ENCODE assay signal across 1 cellular context in the genomic region with DNA sequence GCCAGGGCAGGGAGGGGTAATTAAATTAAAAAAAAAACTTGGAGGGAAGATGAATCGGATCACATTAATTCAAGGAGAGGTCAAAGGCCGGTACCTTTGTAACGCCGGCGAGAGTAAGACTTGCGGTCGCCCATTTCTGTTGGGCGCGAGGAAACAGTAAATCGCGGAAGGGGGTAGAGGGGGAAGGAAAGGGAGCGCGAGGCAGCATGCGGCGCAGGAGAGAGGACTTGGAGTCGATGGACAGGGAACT.
TF ChIP-seq lines count a peak whose summit lies in the region.

No MANE protein-coding gene starts in this region.

TF ChIP-seq in HepG2, 621 proteins besides CTCF, POLR2A, EP300 and RAD21 (continued from another document and continues in another):
- TF ChIP-seq, protein P1, sequence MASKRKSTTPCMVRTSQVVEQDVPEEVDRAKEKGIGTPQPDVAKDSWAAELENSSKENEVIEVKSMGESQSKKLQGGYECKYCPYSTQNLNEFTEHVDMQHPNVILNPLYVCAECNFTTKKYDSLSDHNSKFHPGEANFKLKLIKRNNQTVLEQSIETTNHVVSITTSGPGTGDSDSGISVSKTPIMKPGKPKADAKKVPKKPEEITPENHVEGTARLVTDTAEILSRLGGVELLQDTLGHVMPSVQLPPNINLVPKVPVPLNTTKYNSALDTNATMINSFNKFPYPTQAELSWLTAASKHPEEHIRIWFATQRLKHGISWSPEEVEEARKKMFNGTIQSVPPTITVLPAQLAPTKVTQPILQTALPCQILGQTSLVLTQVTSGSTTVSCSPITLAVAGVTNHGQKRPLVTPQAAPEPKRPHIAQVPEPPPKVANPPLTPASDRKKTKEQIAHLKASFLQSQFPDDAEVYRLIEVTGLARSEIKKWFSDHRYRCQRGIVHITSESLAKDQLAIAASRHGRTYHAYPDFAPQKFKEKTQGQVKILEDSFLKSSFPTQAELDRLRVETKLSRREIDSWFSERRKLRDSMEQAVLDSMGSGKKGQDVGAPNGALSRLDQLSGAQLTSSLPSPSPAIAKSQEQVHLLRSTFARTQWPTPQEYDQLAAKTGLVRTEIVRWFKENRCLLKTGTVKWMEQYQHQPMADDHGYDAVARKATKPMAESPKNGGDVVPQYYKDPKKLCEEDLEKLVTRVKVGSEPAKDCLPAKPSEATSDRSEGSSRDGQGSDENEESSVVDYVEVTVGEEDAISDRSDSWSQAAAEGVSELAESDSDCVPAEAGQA (IDR thresholded peaks at IDR 0.05; ENCODE audit: low read depth), result no peak
- TF ChIP-seq, protein P1 (CRISPR knock-in tag; IDR thresholded peaks at IDR 0.05; ENCODE audit: borderline replicate concordance), result peak; percentile 44; the same call in 1 of the 2 replicates
- TF ChIP-seq YEATS2 (CRISPR knock-in tag; IDR thresholded peaks at IDR 0.05; ENCODE audit: borderline replicate concordance) (peak; percentile 77; the same call in 1 of the 2 replicates), MZF1 (CRISPR knock-in tag; IDR thresholded peaks at IDR 0.05; ENCODE audit: borderline replicate concordance) (0 out of 2 replicates have a peak, but pooled peaks have one; percentile 70), RORA (CRISPR knock-in tag; IDR thresholded peaks at IDR 0.05) (no peak), SMAD1 (CRISPR knock-in tag; IDR thresholded peaks at IDR 0.05; ENCODE audit: borderline replicate concordance, low read depth) (no peak), ZNF569 (CRISPR knock-in tag; IDR thresholded peaks at IDR 0.05; ENCODE audit: borderline replicate concordance) (no peak; the same call in 1 of the 2 replicates), ZNF101 (CRISPR knock-in tag; IDR thresholded peaks at IDR 0.05; ENCODE audit: borderline replicate concordance, low read depth) (no peak), ZNF160 (CRISPR knock-in tag; IDR thresholded peaks at IDR 0.05) (peak; percentile 53; the same call in 1 of the 2 replicates)
- TF ChIP-seq, protein P2, sequence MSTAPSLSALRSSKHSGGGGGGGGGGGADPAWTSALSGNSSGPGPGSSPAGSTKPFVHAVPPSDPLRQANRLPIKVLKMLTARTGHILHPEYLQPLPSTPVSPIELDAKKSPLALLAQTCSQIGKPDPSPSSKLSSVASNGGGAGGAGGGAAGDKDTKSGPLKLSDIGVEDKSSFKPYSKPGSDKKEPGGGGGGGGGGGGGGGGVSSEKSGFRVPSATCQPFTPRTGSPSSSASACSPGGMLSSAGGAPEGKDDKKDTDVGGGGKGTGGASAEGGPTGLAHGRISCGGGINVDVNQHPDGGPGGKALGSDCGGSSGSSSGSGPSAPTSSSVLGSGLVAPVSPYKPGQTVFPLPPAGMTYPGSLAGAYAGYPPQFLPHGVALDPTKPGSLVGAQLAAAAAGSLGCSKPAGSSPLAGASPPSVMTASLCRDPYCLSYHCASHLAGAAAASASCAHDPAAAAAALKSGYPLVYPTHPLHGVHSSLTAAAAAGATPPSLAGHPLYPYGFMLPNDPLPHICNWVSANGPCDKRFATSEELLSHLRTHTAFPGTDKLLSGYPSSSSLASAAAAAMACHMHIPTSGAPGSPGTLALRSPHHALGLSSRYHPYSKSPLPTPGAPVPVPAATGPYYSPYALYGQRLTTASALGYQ (CRISPR knock-in tag; IDR thresholded peaks at IDR 0.05), result peak; percentile 37; the same call in 1 of the 2 replicates
- TF ChIP-seq, protein P3, sequence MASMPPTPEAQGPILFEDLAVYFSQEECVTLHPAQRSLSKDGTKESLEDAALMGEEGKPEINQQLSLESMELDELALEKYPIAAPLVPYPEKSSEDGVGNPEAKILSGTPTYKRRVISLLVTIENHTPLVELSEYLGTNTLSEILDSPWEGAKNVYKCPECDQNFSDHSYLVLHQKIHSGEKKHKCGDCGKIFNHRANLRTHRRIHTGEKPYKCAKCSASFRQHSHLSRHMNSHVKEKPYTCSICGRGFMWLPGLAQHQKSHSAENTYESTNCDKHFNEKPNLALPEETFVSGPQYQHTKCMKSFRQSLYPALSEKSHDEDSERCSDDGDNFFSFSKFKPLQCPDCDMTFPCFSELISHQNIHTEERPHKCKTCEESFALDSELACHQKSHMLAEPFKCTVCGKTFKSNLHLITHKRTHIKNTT (CRISPR knock-in tag; IDR thresholded peaks at IDR 0.05), result no peak
- TF ChIP-seq, protein P4, sequence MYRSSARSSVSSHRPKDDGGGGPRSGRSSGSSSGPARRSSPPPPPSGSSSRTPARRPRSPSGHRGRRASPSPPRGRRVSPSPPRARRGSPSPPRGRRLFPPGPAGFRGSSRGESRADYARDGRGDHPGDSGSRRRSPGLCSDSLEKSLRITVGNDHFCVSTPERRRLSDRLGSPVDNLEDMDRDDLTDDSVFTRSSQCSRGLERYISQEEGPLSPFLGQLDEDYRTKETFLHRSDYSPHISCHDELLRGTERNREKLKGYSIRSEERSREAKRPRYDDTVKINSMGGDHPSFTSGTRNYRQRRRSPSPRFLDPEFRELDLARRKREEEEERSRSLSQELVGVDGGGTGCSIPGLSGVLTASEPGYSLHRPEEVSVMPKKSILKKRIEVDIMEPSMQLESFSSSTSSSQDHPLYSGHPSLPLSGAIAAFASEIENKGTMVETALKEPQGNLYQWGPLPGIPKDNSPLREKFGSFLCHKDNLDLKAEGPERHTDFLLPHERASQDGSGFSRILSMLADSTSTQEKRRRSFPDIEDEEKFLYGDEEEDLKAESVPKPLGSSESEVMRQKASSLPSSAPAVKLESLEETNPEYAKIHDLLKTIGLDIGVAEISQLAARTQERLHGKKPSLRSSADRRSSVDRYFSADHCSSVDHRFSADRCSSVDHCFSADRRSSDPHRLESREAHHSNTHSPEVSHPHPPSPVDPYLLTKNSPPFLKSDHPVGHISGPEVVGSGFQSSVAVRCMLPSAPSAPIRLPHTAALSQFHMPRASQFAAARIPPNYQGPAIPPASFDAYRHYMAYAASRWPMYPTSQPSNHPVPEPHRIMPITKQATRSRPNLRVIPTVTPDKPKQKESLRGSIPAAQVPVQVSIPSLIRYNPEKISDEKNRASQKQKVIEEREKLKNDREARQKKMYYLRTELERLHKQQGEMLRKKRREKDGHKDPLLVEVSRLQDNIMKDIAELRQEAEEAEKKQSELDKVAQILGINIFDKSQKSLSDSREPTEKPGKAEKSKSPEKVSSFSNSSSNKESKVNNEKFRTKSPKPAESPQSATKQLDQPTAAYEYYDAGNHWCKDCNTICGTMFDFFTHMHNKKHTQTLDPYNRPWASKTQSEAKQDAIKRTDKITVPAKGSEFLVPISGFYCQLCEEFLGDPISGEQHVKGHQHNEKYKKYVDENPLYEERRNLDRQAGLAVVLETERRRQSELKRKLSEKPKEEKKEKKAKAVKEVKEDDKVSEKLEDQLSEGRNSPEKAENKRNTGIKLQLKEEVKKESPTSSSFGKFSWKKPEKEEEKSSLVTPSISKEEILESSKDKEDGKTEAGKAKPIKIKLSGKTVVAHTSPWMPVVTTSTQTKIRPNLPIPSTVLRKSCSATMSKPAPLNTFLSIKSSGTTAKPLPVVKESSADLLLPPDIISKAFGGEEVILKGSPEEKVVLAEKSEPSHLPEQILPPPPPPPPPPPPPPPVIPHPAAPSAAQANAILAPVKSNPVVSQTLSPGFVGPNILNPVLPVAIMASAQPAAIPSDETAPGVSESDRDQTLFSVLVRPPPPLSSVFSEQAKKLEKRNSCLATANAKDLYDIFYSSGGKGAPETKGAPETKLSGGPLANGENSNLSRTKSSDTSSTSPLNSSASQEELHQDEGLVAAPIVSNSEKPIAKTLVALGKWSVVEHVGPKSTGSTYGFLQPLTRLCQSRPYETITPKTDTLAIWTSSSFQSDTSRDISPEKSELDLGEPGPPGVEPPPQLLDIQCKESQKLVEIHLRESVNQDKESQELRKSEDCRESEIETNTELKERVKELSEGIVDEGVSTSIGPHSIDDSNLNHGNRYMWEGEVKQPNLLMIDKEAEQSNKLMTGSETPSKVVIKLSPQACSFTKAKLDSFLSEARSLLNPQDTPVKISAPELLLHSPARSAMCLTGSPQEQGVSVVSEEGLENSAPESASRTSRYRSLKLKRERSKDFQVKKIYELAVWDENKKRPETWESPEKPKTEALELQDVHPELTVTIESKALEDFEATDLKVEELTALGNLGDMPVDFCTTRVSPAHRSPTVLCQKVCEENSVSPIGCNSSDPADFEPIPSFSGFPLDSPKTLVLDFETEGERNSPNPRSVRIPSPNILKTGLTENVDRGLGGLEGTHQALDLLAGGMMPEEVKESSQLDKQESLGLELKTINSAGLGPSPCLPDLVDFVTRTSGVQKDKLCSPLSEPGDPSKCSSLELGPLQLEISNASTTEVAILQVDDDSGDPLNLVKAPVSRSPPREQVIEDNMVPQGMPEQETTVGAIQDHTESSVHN (CRISPR knock-in tag; IDR thresholded peaks at IDR 0.05), result 0 out of 2 replicates have a peak, but pooled peaks have one; percentile 70
- TF ChIP-seq, protein P5, sequence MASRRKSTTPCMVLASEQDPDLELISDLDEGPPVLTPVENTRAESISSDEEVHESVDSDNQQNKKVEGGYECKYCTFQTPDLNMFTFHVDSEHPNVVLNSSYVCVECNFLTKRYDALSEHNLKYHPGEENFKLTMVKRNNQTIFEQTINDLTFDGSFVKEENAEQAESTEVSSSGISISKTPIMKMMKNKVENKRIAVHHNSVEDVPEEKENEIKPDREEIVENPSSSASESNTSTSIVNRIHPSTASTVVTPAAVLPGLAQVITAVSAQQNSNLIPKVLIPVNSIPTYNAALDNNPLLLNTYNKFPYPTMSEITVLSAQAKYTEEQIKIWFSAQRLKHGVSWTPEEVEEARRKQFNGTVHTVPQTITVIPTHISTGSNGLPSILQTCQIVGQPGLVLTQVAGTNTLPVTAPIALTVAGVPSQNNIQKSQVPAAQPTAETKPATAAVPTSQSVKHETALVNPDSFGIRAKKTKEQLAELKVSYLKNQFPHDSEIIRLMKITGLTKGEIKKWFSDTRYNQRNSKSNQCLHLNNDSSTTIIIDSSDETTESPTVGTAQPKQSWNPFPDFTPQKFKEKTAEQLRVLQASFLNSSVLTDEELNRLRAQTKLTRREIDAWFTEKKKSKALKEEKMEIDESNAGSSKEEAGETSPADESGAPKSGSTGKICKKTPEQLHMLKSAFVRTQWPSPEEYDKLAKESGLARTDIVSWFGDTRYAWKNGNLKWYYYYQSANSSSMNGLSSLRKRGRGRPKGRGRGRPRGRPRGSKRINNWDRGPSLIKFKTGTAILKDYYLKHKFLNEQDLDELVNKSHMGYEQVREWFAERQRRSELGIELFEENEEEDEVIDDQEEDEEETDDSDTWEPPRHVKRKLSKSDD (CRISPR knock-in tag; IDR thresholded peaks at IDR 0.05; ENCODE audit: low read depth), result 0 out of 2 replicates have a peak, but pooled peaks have one; percentile 47
- TF ChIP-seq, protein P6, sequence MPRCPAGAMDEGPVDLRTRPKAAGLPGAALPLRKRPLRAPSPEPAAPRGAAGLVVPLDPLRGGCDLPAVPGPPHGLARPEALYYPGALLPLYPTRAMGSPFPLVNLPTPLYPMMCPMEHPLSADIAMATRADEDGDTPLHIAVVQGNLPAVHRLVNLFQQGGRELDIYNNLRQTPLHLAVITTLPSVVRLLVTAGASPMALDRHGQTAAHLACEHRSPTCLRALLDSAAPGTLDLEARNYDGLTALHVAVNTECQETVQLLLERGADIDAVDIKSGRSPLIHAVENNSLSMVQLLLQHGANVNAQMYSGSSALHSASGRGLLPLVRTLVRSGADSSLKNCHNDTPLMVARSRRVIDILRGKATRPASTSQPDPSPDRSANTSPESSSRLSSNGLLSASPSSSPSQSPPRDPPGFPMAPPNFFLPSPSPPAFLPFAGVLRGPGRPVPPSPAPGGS (CRISPR knock-in tag; IDR thresholded peaks at IDR 0.05), result peak; percentile 83; the same call in 1 of the 2 replicates
